ENCODE assay signal across 20 cellular contexts in the genomic region with DNA sequence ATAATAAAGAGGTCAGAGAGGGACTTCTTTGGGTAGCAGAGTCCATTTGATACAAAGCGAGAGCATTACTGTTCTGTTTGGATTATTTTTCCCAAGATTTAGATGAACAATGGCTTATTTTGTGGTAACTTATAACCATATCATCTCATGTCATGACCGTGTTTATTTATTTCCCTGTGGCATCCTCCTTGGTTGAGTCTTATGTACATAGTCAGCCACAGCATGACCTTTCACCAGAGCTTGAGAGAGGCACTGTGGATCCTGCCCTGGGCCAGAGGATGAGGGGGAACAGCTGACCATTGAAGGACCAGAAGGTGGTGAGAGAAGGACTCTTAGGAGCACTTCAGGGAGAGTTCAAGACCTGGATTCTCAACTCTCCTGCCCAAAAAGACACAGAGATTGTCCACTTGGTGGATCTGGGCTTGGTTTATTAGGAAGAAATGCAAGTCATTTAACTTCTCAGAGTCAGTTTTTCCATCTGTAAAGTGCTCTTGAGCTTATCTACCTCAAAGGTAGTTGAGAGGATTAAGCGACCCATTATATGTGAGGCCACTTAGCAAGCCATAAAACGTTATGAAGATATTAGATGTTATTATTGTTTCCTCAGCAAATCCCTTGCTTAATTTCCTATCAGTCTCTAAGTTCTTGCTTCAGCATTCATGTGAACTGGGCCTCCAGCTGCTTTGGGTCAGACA. TPM values are rescaled to one million over a fixed set of nuclear protein-coding genes. Genes with fewer than 3 reads are reported as not detected.
DNase-seq lines count a peak whose midpoint lies in the region; ATAC-seq and TF ChIP-seq lines count a peak whose summit lies in the region.
"Had no signal": no experiment of that assay in that cellular context is flagged by ENCODE, and none has a peak within 500 bp of the region (broad histone marks: within the 10 kb centered on the region; RNA-seq: fewer than 3 reads in every experiment).

No MANE protein-coding gene starts in this region.

- peaks cover 3% of the 10 kb centered on the region; the same call in 1 of the 2 replicates for H4K20me1 ChIP-seq in IMR-90 (ENCODE audit: insufficient read depth, low read length)

- TF ChIP-seq CTCF in IMR-90 (conservative IDR thresholded peaks at IDR 0.05; ENCODE audit: low read depth, low read length) (no peak), ascending aorta (IDR thresholded peaks at IDR 0.05) (no peak)

- no peak overlapping the region for H3K14ac ChIP-seq in IMR-90 (replicated peaks; ENCODE audit: low read depth, low read length)

- H3K27ac ChIP-seq in IMR-90 (ENCODE audit: insufficient read depth, low read length) (no peak overlapping the region), SJCRH30 (no peak overlapping the region), ascending aorta (no peak overlapping the region)
- H3K27ac ChIP-seq: 22Rv1, A549, C4-2B, HL-60 had no signal

- H3K79me1 ChIP-seq in IMR-90 (ENCODE audit: low read depth in 1 of 2, low read length in 2 of 2) = no peaks in the 10 kb centered on the region; a peak in 1 of 4 replicates

- no peak for TF ChIP-seq POLR2A in IMR-90 (IDR thresholded peaks at IDR 0.05; ENCODE audit: low read depth, low read length)

- no peak overlapping the region for H3K4ac ChIP-seq in IMR-90 (ENCODE audit: low read depth, low read length)

- H4K5ac ChIP-seq in IMR-90 (ENCODE audit: low read depth, low read length) = no peak overlapping the region

- no peak overlapping the region for H3K9ac ChIP-seq in IMR-90 (ENCODE audit: low read depth, low read length)

- H2AFZ ChIP-seq in IMR-90 (replicated peaks; ENCODE audit: low read length, poor library complexity) = no peak overlapping the region
- H2AFZ ChIP-seq: GM23338 had no signal

- dilution Hi-C loops in IMR-90 (cut with HindIII; ENCODE audit: low sequenced_read_pairs, unreplicated experiment) = no loop called here

- H3K18ac ChIP-seq in IMR-90 (ENCODE audit: low read depth, low read length) = no peak overlapping the region

- in situ Hi-C loops in IMR-90 (cut with MboI; ENCODE audit: low sequenced_read_pairs) = no loop called here

- H3K4me3 ChIP-seq in IMR-90 (ENCODE audit: insufficient read depth, low read depth, low read length) = no peak overlapping the region
- H3K4me3 ChIP-seq in SJCRH30 = no peak overlapping the region
- H3K4me3 ChIP-seq in ascending aorta = no peak overlapping the region
- H3K4me3 ChIP-seq: A549, GM23338 had no signal

- POLR2A ChIA-PET in IMR-90 (lab: Charles Lee; ENCODE audit: unreplicated experiment) = no interaction called here

- no peak overlapping the region for H3K23ac ChIP-seq in IMR-90 (ENCODE audit: low read depth, low read length)

- intact Hi-C loops in IMR-90 (cut with micrococcal nuclease) (no loop called here), ascending aorta (cut with DNase I) (no loop called here)

- no peak overlapping the region for H2BK5ac ChIP-seq in IMR-90 (ENCODE audit: low read depth, low read length, poor library complexity, severe bottlenecking)

- H2BK20ac ChIP-seq in IMR-90 (ENCODE audit: low read depth, low read length) = no peak overlapping the region

- no peak overlapping the region for H2BK15ac ChIP-seq in IMR-90 (ENCODE audit: low read depth, low read length)

- no peak overlapping the region for H4K91ac ChIP-seq in IMR-90 (ENCODE audit: insufficient read depth, low read depth, low read length)

- no peak overlapping the region for H3K56ac ChIP-seq in IMR-90 (ENCODE audit: extremely low read depth, insufficient read depth, low read length)

- no CpG with 5 or more reads among the region's 4 CpGs for WGBS in IMR-90 (ENCODE audit: extremely low coverage in 2 of 2, insufficient read length in 1 of 2), 2 experiments

- peak; percentile 44; the same call in 1 of the 2 replicates for ATAC-seq in IMR-90 (ENCODE audit: low read depth)
- ATAC-seq: A549, GM23338, HCT116 had no signal

- H3K4me1 ChIP-seq in IMR-90 (ENCODE audit: control insufficient read depth, insufficient read depth, low read length) (peaks cover 1% of the 10 kb centered on the region; the same call in 1 of the 2 replicates), SJCRH30 (peaks cover 6% of the 10 kb centered on the region), ascending aorta (no peaks in the 10 kb centered on the region)
- H3K4me1 ChIP-seq: A549 had no signal

- H3K4me2 ChIP-seq in IMR-90 (ENCODE audit: low read depth, low read length) = no peak overlapping the region
- H3K4me2 ChIP-seq: A549, GM23338 had no signal

- no peaks in the 10 kb centered on the region for H3K36me3 ChIP-seq in IMR-90 (ENCODE audit: control insufficient read depth, insufficient read depth, low read length)
- H3K36me3 ChIP-seq in SJCRH30 = no peaks in the 10 kb centered on the region; the same call in 1 of the 2 replicates
- H3K36me3 ChIP-seq in ascending aorta = no peaks in the 10 kb centered on the region

- H3K9me3 ChIP-seq in IMR-90 (ENCODE audit: control insufficient read depth, insufficient read depth, low read length) (no peaks in the 10 kb centered on the region), SJCRH30 (replicated peaks) (no peaks in the 10 kb centered on the region), ascending aorta (no peaks in the 10 kb centered on the region)
- H3K9me3 ChIP-seq: A549 had no signal

- DNase-seq in DMS53 (lab: John Stamatoyannopoulos, UW) (peak; percentile 34), DMS53 treated with DMSO at 0.1 percent for 48 hours (lab: John Stamatoyannopoulos, UW; ENCODE audit: unreplicated experiment) (no peak), IMR-90 (peak; percentile 14), SJCRH30 (peak; percentile 46 to 55), foreskin melanocyte (peak; percentile 76), ecto neural progenitor cell (ENCODE audit: low spot score) (no peak), ascending aorta (ENCODE audit: low spot score in 2 of 2) (no peak), NCI-H82 treated with DMSO at 0.1 percent for 48 hours (lab: John Stamatoyannopoulos, UW; ENCODE audit: unreplicated experiment) (no peak)
- DNase-seq: AML-193; Calu3; CD4-positive, alpha-beta memory T cell; GDM1; H7; KG1 had no signal

- H2AK9ac ChIP-seq in IMR-90 (replicated peaks; ENCODE audit: low read depth, low read length, poor library complexity) = no peak overlapping the region

- no peaks in the 10 kb centered on the region for H3K9me1 ChIP-seq in IMR-90 (ENCODE audit: insufficient read depth, low read length)

- H3K27me3 ChIP-seq in IMR-90 (ENCODE audit: control insufficient read depth, insufficient read depth, low read length) (no peaks in the 10 kb centered on the region), SJCRH30 (no peaks in the 10 kb centered on the region), ascending aorta (no peaks in the 10 kb centered on the region)

- no peak overlapping the region for H2AK5ac ChIP-seq in IMR-90 (ENCODE audit: low read depth, low read length)

- BruUV-seq in IMR-90 (replicated peaks; lab: Mats Ljungman, UMichigan) = no TSS peak

- H4K8ac ChIP-seq in IMR-90 (ENCODE audit: low read depth in 2 of 2, low read length in 2 of 2) = no peak overlapping the region

- TF ChIP-seq RAD21 in IMR-90 (IDR thresholded peaks at IDR 0.05; ENCODE audit: low read length) = no peak

- no peak overlapping the region for H2BK120ac ChIP-seq in IMR-90 (ENCODE audit: low read depth, low read length)

- CTCF ChIA-PET in IMR-90 (lab: Yijun Ruan, JAX) = no interaction called here

TF ChIP-seq in IMR-90, 13 proteins besides CTCF, POLR2A, EP300 and RAD21:
- TF ChIP-seq NFE2L2 (IDR thresholded peaks at IDR 0.05; ENCODE audit: low read depth, low read length) (no peak), RFX5 (IDR thresholded peaks at IDR 0.05; ENCODE audit: low read depth, low read length) (no peak), CEBPB (IDR thresholded peaks at IDR 0.05; ENCODE audit: low read depth, low read length) (no peak)

RNA-seq across cellular contexts. Expression of a gene that starts 51.4 kb away (rescaled TPM):
- 20.6 and 36.9 TPM in 2 replicates for total RNA-seq in IMR-90 (2012; rRNA removed)
- polyA plus RNA-seq in IMR-90 (2012; rRNA removed) = 38.8 and 45.6 TPM in 2 replicates
- 34.0 and 35.5 TPM in 2 replicates for polyA plus RNA-seq in IMR-90 (2012; cell fraction: cytosol; rRNA removed)
- 6.7 and 10.5 TPM in 2 replicates for polyA plus RNA-seq in IMR-90 (2012; cell fraction: nucleus; rRNA removed; ENCODE audit: low replicate concordance)
- 13.9 and 16.5 TPM in 2 replicates for total RNA-seq in SJCRH30 (2014; rRNA removed; shearing (Covaris generic))
- total RNA-seq in ascending aorta = 29.3 TPM
- total RNA-seq: CD4-positive, alpha-beta memory T cell had no signal
- polyA plus RNA-seq: CD4-positive, alpha-beta memory T cell had no signal

Comparison
In these comparisons a context has a peak if more than half of its experiments do, and no peak if none do; other contexts are left out.
1. DNase-seq: peak in DMS53 (single experiment), IMR-90 (single experiment), SJCRH30 (2 of 2) and foreskin melanocyte (single experiment); none in DMS53 treated with DMSO at 0.1 percent for 48 hours (single experiment), ecto neural progenitor cell (single experiment), ascending aorta (0 of 2) and NCI-H82 treated with DMSO at 0.1 percent for 48 hours (single experiment).